1 cellular context compared by ENCODE assay signal in the genomic region with DNA sequence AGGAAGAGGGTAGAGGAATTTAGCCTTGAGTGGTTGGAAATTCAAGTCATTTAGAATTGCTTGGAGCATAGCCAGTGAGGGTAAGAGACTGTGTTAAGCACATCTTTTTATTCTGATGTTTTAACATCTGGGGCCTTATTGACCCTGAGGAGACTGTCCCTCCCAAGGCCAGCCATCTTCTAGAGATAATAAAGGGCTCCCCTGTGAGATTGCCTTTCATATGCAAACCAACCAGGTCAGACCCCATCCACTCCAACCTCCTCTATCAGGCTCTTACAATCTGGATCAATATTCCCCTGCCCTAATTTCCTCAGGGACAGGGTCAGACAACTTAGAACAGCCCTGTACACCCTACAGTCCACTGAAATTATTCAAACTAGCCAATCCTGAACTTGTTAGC.
TF ChIP-seq lines count a peak whose summit lies in the region.

No MANE protein-coding gene starts in this region.

TF ChIP-seq in GM23338, 12 proteins besides CTCF, POLR2A, EP300 and RAD21 (continued from another document):
- TF ChIP-seq, protein P1, sequence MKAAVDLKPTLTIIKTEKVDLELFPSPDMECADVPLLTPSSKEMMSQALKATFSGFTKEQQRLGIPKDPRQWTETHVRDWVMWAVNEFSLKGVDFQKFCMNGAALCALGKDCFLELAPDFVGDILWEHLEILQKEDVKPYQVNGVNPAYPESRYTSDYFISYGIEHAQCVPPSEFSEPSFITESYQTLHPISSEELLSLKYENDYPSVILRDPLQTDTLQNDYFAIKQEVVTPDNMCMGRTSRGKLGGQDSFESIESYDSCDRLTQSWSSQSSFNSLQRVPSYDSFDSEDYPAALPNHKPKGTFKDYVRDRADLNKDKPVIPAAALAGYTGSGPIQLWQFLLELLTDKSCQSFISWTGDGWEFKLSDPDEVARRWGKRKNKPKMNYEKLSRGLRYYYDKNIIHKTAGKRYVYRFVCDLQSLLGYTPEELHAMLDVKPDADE (IDR thresholded peaks at IDR 0.05), result no peak
- no peak for TF ChIP-seq ZNF114 (CRISPR knock-in tag; IDR thresholded peaks at IDR 0.05)
- no peak for TF ChIP-seq EZH2phosphoT487 (IDR thresholded peaks at IDR 0.05; ENCODE audit: unreplicated experiment)
- no peak for TF ChIP-seq STAT1 (IDR thresholded peaks at IDR 0.05; ENCODE audit: unreplicated experiment)
- TF ChIP-seq EZH2 (IDR thresholded peaks at IDR 0.05; ENCODE audit: low read depth, unreplicated experiment), result no peak
- TF ChIP-seq, protein P2, sequence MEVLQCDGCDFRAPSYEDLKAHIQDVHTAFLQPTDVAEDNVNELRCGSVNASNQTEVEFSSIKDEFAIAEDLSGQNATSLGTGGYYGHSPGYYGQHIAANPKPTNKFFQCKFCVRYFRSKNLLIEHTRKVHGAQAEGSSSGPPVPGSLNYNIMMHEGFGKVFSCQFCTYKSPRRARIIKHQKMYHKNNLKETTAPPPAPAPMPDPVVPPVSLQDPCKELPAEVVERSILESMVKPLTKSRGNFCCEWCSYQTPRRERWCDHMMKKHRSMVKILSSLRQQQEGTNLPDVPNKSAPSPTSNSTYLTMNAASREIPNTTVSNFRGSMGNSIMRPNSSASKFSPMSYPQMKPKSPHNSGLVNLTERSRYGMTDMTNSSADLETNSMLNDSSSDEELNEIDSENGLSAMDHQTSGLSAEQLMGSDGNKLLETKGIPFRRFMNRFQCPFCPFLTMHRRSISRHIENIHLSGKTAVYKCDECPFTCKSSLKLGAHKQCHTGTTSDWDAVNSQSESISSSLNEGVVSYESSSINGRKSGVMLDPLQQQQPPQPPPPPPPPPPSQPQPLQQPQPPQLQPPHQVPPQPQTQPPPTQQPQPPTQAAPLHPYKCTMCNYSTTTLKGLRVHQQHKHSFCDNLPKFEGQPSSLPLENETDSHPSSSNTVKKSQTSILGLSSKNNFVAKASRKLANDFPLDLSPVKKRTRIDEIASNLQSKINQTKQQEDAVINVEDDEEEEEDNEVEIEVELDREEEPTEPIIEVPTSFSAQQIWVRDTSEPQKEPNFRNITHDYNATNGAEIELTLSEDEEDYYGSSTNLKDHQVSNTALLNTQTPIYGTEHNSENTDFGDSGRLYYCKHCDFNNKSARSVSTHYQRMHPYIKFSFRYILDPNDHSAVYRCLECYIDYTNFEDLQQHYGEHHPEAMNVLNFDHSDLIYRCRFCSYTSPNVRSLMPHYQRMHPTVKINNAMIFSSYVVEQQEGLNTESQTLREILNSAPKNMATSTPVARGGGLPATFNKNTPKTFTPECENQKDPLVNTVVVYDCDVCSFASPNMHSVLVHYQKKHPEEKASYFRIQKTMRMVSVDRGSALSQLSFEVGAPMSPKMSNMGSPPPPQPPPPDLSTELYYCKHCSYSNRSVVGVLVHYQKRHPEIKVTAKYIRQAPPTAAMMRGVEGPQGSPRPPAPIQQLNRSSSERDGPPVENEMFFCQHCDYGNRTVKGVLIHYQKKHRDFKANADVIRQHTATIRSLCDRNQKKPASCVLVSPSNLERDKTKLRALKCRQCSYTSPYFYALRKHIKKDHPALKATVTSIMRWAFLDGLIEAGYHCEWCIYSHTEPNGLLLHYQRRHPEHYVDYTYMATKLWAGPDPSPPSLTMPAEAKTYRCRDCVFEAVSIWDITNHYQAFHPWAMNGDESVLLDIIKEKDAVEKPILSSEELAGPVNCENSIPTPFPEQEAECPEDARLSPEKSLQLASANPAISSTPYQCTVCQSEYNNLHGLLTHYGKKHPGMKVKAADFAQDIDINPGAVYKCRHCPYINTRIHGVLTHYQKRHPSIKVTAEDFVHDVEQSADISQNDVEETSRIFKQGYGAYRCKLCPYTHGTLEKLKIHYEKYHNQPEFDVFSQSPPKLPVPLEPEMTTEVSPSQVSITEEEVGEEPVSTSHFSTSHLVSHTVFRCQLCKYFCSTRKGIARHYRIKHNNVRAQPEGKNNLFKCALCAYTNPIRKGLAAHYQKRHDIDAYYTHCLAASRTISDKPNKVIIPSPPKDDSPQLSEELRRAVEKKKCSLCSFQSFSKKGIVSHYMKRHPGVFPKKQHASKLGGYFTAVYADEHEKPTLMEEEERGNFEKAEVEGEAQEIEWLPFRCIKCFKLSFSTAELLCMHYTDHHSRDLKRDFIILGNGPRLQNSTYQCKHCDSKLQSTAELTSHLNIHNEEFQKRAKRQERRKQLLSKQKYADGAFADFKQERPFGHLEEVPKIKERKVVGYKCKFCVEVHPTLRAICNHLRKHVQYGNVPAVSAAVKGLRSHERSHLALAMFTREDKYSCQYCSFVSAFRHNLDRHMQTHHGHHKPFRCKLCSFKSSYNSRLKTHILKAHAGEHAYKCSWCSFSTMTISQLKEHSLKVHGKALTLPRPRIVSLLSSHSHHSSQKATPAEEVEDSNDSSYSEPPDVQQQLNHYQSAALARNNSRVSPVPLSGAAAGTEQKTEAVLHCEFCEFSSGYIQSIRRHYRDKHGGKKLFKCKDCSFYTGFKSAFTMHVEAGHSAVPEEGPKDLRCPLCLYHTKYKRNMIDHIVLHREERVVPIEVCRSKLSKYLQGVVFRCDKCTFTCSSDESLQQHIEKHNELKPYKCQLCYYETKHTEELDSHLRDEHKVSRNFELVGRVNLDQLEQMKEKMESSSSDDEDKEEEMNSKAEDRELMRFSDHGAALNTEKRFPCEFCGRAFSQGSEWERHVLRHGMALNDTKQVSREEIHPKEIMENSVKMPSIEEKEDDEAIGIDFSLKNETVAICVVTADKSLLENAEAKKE (CRISPR knock-in tag; IDR thresholded peaks at IDR 0.05), result no peak
- TF ChIP-seq JUNB (IDR thresholded peaks at IDR 0.05; ENCODE audit: unreplicated experiment), result no peak
